In genomic region chr6:582370-582769, GRCh38 we compare ENCODE assay signal across 16 cellular contexts.
A peak's percentile ranks its signal among the peaks of the same experiment; 100 is the strongest.
DNase-seq lines count a peak whose midpoint lies in the region; ATAC-seq and TF ChIP-seq lines count a peak whose summit lies in the region.
"Had no signal": no experiment of that assay in that cellular context is flagged by ENCODE, and none has a peak within 500 bp of the region (broad histone marks: within the 10 kb centered on the region; RNA-seq: fewer than 3 reads in every experiment).

No MANE protein-coding gene starts in this region.

- peak overlapping the region; percentile 72 for H3K4me2 ChIP-seq in smooth muscle cell

- peak overlapping the region; percentile 35 for H3K27ac Mint-ChIP-seq in activated CD8-positive, alpha-beta memory T cell treated with anti-CD3 and anti-CD28 coated beads, Interleukin-2, amount 10 ng/mL, durations not matched to agents 7 days and 5 days
- H3K27ac Mint-ChIP-seq: IgD-negative memory B cell had no signal

- peaks cover 9% of the 10 kb centered on the region for H4K20me1 ChIP-seq in smooth muscle cell (ENCODE audit: low read depth)

- H3K27me3 ChIP-seq in adipocyte (replicated peaks; ENCODE audit: control insufficient read depth, insufficient read depth, low read length) (no peaks in the 10 kb centered on the region), smooth muscle cell (ENCODE audit: low read depth) (no peaks in the 10 kb centered on the region)
- H3K27me3 ChIP-seq: adrenal gland, neutrophil, upper lobe of right lung had no signal

- H3K4me3 Mint-ChIP-seq in activated CD8-positive, alpha-beta memory T cell treated with anti-CD3 and anti-CD28 coated beads, Interleukin-2, amount 10 ng/mL, durations not matched to agents 7 days and 5 days, result peak overlapping the region; percentile 5
- H3K4me3 Mint-ChIP-seq: IgD-negative memory B cell had no signal

- ATAC-seq in activated CD8-positive, alpha-beta memory T cell treated with anti-CD3 and anti-CD28 coated beads, Interleukin-2, amount 10 ng/mL, durations not matched to agents 7 days and 5 days, result no peak
- ATAC-seq in HG02884 (IDR thresholded peaks at IDR 0.05; ENCODE audit: unreplicated experiment), result no peak
- ATAC-seq: left ventricle myocardium superior, upper lobe of right lung had no signal

- CTCF ChIA-PET in activated CD8-positive, alpha-beta memory T cell treated with anti-CD3 and anti-CD28 coated beads, Interleukin-2, amount 10 ng/mL, durations not matched to agents 7 days and 5 days (lab: Charles Lee), result interaction anchor here (1.0 to 3.9 kb wide), 2 partner anchors 9 to 11 kb away, joined by 3 to 28 read pairs; no protein-coding TSS in a partner anchor

- H3K9ac ChIP-seq in adipocyte (ENCODE audit: low read length), result no peak overlapping the region
- H3K9ac ChIP-seq in smooth muscle cell (ENCODE audit: low read depth), result no peak overlapping the region

- DNase-seq in activated CD8-positive, alpha-beta memory T cell treated with anti-CD3 and anti-CD28 coated beads, Interleukin-2, amount 10 ng/mL, durations not matched to agents 7 days and 5 days, result no peak
- DNase-seq in activated CD8-positive, alpha-beta memory T cell treated with anti-CD3 and anti-CD28 coated beads for 24 hours, result no peak
- DNase-seq in adipocyte (ENCODE audit: low read depth), result peak; percentile 42
- peak; percentile 64 for DNase-seq in iPS DF 19.7 (ENCODE audit: low read depth, low spot score)
- no peak for DNase-seq in smooth muscle cell (lab: John Stamatoyannopoulos, UW; ENCODE audit: unreplicated experiment)
- no peak for DNase-seq in NCI-H187 (lab: John Stamatoyannopoulos, UW)
- DNase-seq in pons (ENCODE audit: low spot score), result no peak
- DNase-seq: activated CD8-positive, alpha-beta memory T cell treated with anti-CD3 and anti-CD28 coated beads, Interleukin-2, amount 50 U/mL, for 48 hours; adrenal gland; Calu3; left ventricle myocardium superior; NCI-H510A treated with DMSO at 0.1 percent for 48 hours; upper lobe of right lung had no signal

- H3K27ac ChIP-seq in smooth muscle cell (ENCODE audit: low read depth), result peak overlapping the region; percentile 54
- H3K27ac ChIP-seq: adrenal gland, neutrophil, upper lobe of right lung had no signal

- WGBS in smooth muscle cell (ENCODE audit: low lambda C conversion rate), result 8% methylated on average over 11 of the region's 12 CpGs

- H3K4me1 Mint-ChIP-seq in activated CD8-positive, alpha-beta memory T cell treated with anti-CD3 and anti-CD28 coated beads, Interleukin-2, amount 10 ng/mL, durations not matched to agents 7 days and 5 days, result peaks cover 36% of the 10 kb centered on the region

- H3K9me3 Mint-ChIP-seq in activated CD8-positive, alpha-beta memory T cell treated with anti-CD3 and anti-CD28 coated beads, Interleukin-2, amount 10 ng/mL, durations not matched to agents 7 days and 5 days (ENCODE audit: low read depth), result no peaks in the 10 kb centered on the region
- H3K9me3 Mint-ChIP-seq: IgD-negative memory B cell had no signal

- peaks cover 2% of the 10 kb centered on the region for H3K36me3 Mint-ChIP-seq in activated CD8-positive, alpha-beta memory T cell treated with anti-CD3 and anti-CD28 coated beads, Interleukin-2, amount 10 ng/mL, durations not matched to agents 7 days and 5 days

- H3K9me3 ChIP-seq in adipocyte (ENCODE audit: control insufficient read depth, low read length), result no peaks in the 10 kb centered on the region
- no peaks in the 10 kb centered on the region for H3K9me3 ChIP-seq in smooth muscle cell (replicated peaks; ENCODE audit: low read depth)
- H3K9me3 ChIP-seq: adrenal gland, neutrophil, upper lobe of right lung had no signal

- H3K4me1 ChIP-seq in adipocyte (ENCODE audit: control insufficient read depth, insufficient read depth, low read length) (no peaks in the 10 kb centered on the region), smooth muscle cell (ENCODE audit: low read depth) (peaks cover 12% of the 10 kb centered on the region)
- H3K4me1 ChIP-seq: adrenal gland, upper lobe of right lung had no signal

- H2AFZ ChIP-seq in smooth muscle cell (ENCODE audit: low read depth), result no peak overlapping the region

- no peak overlapping the region for H3K4me3 ChIP-seq in adipocyte (ENCODE audit: low read length)
- no peak overlapping the region for H3K4me3 ChIP-seq in smooth muscle cell
- H3K4me3 ChIP-seq: adrenal gland, upper lobe of right lung had no signal

- no peaks in the 10 kb centered on the region for H3K79me2 ChIP-seq in smooth muscle cell (ENCODE audit: low read depth)

- no peaks in the 10 kb centered on the region for H3K27me3 Mint-ChIP-seq in activated CD8-positive, alpha-beta memory T cell treated with anti-CD3 and anti-CD28 coated beads, Interleukin-2, amount 10 ng/mL, durations not matched to agents 7 days and 5 days
- H3K27me3 Mint-ChIP-seq: IgD-negative memory B cell had no signal

- no peaks in the 10 kb centered on the region for H3K36me3 ChIP-seq in adipocyte (ENCODE audit: control insufficient read depth, insufficient read depth, low read length, severe bottlenecking)
- H3K36me3 ChIP-seq in smooth muscle cell (ENCODE audit: low read depth), result peaks cover 3% of the 10 kb centered on the region
- H3K36me3 ChIP-seq: adrenal gland, neutrophil, upper lobe of right lung had no signal

- no peak for TF ChIP-seq CTCF in smooth muscle cell (IDR thresholded peaks at IDR 0.05; ENCODE audit: borderline replicate concordance, insufficient read depth, poor library complexity, severe bottlenecking)

- H3F3A ChIP-seq in smooth muscle cell (ENCODE audit: low read depth), result peaks cover 6% of the 10 kb centered on the region

Comparison
In these comparisons a context has a peak if more than half of its experiments do, and no peak if none do; other contexts are left out.
1. DNase-seq: peak in adipocyte (single experiment) and iPS DF 19.7 (single experiment); none in activated CD8-positive, alpha-beta memory T cell treated with anti-CD3 and anti-CD28 coated beads, Interleukin-2, amount 10 ng/mL, durations not matched to agents 7 days and 5 days (single experiment), activated CD8-positive, alpha-beta memory T cell treated with anti-CD3 and anti-CD28 coated beads for 24 hours (single experiment), smooth muscle cell (single experiment), NCI-H187 (0 of 2) and pons (single experiment).